15 cellular contexts compared by ENCODE assay signal in the genomic region with DNA sequence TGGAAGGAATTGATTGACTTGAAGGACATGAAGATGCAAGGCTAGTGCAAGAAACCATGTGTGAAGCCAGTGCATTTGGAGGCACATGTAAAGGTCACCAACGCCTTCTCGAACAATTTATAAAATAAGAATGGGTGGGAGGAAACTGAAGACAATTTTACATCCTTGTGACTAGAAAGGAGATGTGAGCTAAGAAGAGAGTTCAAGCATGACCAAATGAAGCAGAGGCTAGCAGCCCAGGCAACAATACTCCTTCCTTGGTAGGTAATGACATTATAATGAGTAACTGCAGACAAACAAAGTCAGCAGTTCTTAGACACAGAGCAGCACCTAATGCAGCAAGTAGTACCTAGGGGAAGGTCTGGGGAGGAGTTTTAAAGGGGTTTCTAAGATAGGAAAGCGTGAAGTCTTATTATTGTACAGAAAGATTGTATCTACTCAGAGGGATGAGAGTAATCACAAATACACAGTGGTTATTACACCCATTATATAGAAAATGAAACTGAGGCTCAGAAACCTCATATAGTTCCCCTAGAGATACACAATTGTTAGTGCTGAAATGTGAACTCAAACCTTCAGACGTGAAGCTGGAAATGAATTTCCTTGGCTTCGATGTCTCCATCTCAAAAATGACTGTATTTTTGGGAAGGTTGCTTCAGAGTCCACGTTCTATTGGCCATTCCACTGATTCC. TPM values are rescaled to one million over a fixed set of nuclear protein-coding genes. Genes with fewer than 3 reads are reported as not detected.
DNase-seq lines count a peak whose midpoint lies in the region; ATAC-seq, FAIRE-seq and TF ChIP-seq lines count a peak whose summit lies in the region.
"Had no signal": no experiment of that assay in that cellular context is flagged by ENCODE, and none has a peak within 500 bp of the region (broad histone marks: within the 10 kb centered on the region; RNA-seq: fewer than 3 reads in every experiment).

No MANE protein-coding gene starts in this region.

- no peak overlapping the region for H3K9ac ChIP-seq in OCI-LY3 (ENCODE audit: low read length)
- H3K9ac ChIP-seq: BLaER1 treated with 17β-estradiol and CSF1 and Interleukin-3, amounts not matched to agents 10 nM and 100 nM had no signal

- H3K4me2 ChIP-seq in OCI-LY3 (ENCODE audit: low read length): peak overlapping the region; percentile 28
- H3K4me2 ChIP-seq: BLaER1 treated with 17β-estradiol and CSF1 and Interleukin-3, amounts not matched to agents 10 nM and 100 nM had no signal

- H3K4me1 ChIP-seq in OCI-LY3 (ENCODE audit: low read length): peaks cover 13% of the 10 kb centered on the region
- H3K4me1 ChIP-seq: BLaER1 treated with 17β-estradiol and CSF1 and Interleukin-3, amounts not matched to agents 10 nM and 100 nM had no signal

- no peaks in the 10 kb centered on the region for H3K36me3 ChIP-seq in OCI-LY3 (replicated peaks; ENCODE audit: low read depth, low read length)
- H3K36me3 ChIP-seq in H7 (replicated peaks; ENCODE audit: control insufficient read depth, insufficient read depth, low read length): no peaks in the 10 kb centered on the region
- H3K36me3 ChIP-seq: BLaER1 treated with 17β-estradiol and CSF1 and Interleukin-3, amounts not matched to agents 10 nM and 100 nM had no signal

- no peak overlapping the region for H3K4me3 ChIP-seq in GM12864 (ENCODE audit: low read depth, low read length)
- no peak overlapping the region for H3K4me3 ChIP-seq in OCI-LY3 (ENCODE audit: low read length)
- H3K4me3 ChIP-seq in H7 (ENCODE audit: insufficient read depth, low read depth, low read length): no peak overlapping the region
- H3K4me3 ChIP-seq: BLaER1 treated with 17β-estradiol and CSF1 and Interleukin-3, amounts not matched to agents 10 nM and 100 nM had no signal

- DNase-seq in GM12864 (ENCODE audit: low read depth) (peak; percentile 45), GM19239 (ENCODE audit: insufficient read length, low spot score) (no peak), H7 (no peak), GM19238 (ENCODE audit: insufficient read length, low spot score) (no peak)
- no peak for DNase-seq in activated CD4-positive, alpha-beta T cell treated with anti-CD3 and anti-CD28 coated beads for 4 hours
- DNase-seq: naive thymus-derived CD4-positive, alpha-beta T cell; NK-92 treated with Interleukin-12 subunit alpha and Interleukin-12 subunit beta, amount 100 ng/mL, for 24 hours; T1000 had no signal

- H3K27ac ChIP-seq in OCI-LY3 (ENCODE audit: low read length): no peak overlapping the region
- H3K27ac ChIP-seq: BLaER1 treated with 17β-estradiol and CSF1 and Interleukin-3, amounts not matched to agents 10 nM and 100 nM had no signal

- no peaks in the 10 kb centered on the region for H3K79me2 ChIP-seq in OCI-LY3 (ENCODE audit: low read length)

- H3K27me3 ChIP-seq in OCI-LY3 (ENCODE audit: low read depth, low read length): no peaks in the 10 kb centered on the region
- H3K27me3 ChIP-seq in H7 (ENCODE audit: control insufficient read depth, insufficient read depth, low read length): no peaks in the 10 kb centered on the region

- TF ChIP-seq CTCF in GM12864 (IDR thresholded peaks at IDR 0.05; ENCODE audit: low read depth, low read length, missing control alignments) (no peak), OCI-LY3 (IDR thresholded peaks at IDR 0.05; ENCODE audit: low read depth, low read length) (no peak)

- peak; percentile 98 for FAIRE-seq in GM19239 (lab: Jason Lieb, UNC)
- FAIRE-seq: islet of Langerhans had no signal

- H3K9me3 ChIP-seq in OCI-LY3 (ENCODE audit: insufficient read depth, low read length): no peaks in the 10 kb centered on the region

- no peaks in the 10 kb centered on the region for H4K20me1 ChIP-seq in OCI-LY3 (ENCODE audit: insufficient read depth, low read length)
- H4K20me1 ChIP-seq: BLaER1 treated with 17β-estradiol and CSF1 and Interleukin-3, amounts not matched to agents 10 nM and 100 nM had no signal

- ATAC-seq in HG02763 (IDR thresholded peaks at IDR 0.05; ENCODE audit: unreplicated experiment): peak; percentile 55
- no peak for ATAC-seq in GM19397 (IDR thresholded peaks at IDR 0.05; ENCODE audit: unreplicated experiment)
- ATAC-seq: naive thymus-derived CD4-positive, alpha-beta T cell had no signal

- no peak overlapping the region for H2AFZ ChIP-seq in OCI-LY3 (ENCODE audit: low read depth, low read length)

RNA-seq across cellular contexts. Expression of gene ATXN3L, which starts 56.1 kb away (rescaled TPM):
- not detected in 2 replicates for total RNA-seq in H7 (2014; rRNA removed; shearing (Covaris generic))
- total RNA-seq: activated T-helper 2 cell treated with anti-CD3 and anti-CD28 coated beads, Interferon-gamma antibody, Interleukin-2, Interleukin-4, amounts not matched to agents 10 μg/mL and 5 μg/mL and 100 μg/mL, durations not matched to agents 14 hours and 24 hours and 36 hours; fibroblast of lung; naive thymus-derived CD4-positive, alpha-beta T cell had no signal
